In genomic region chr12:93979189-93979588, GRCh38 we compare ENCODE assay signal across 8 cellular contexts.
DNase-seq lines count a peak whose midpoint lies in the region; ATAC-seq and TF ChIP-seq lines count a peak whose summit lies in the region.

No MANE protein-coding gene starts in this region.

- peak; percentile 27 to 50 for TF ChIP-seq CTCF in mammary epithelial cell (conservative IDR thresholded peaks at IDR 0.05 in 1 of 2, IDR thresholded peaks at IDR 0.05 in 1 of 2; ENCODE audit: extremely low read depth in 1 of 2, insufficient read depth in 1 of 2, low read depth in 1 of 2, low read length in 2 of 2)

- H3K9me3 ChIP-seq in mammary epithelial cell (replicated peaks; ENCODE audit: insufficient read depth, low read length), result no peaks in the 10 kb centered on the region

- no peaks in the 10 kb centered on the region for H3K36me3 ChIP-seq in mammary epithelial cell (ENCODE audit: insufficient read depth, low read length)

- no peak for ATAC-seq in GM18870 (IDR thresholded peaks at IDR 0.05; ENCODE audit: unreplicated experiment)
- no peak for ATAC-seq in GM19395 (IDR thresholded peaks at IDR 0.05; ENCODE audit: unreplicated experiment)
- ATAC-seq in GM19467 (IDR thresholded peaks at IDR 0.05; ENCODE audit: unreplicated experiment), result no peak

- CTCF ChIA-PET in mammary epithelial cell (lab: Charles Lee; ENCODE audit: low non-redundant PET), result interaction anchor here (1.0 kb wide), 1 partner anchor 212 kb away, joined by 3 read pairs; no protein-coding TSS in a partner anchor

- H3K9ac ChIP-seq in mammary epithelial cell (ENCODE audit: insufficient read depth, low read length), result no peak overlapping the region

- peak; percentile 15 for DNase-seq in DMS53 treated with DMSO at 0.1 percent for 48 hours (lab: John Stamatoyannopoulos, UW; ENCODE audit: unreplicated experiment)
- DNase-seq in MV-4-11 (lab: John Stamatoyannopoulos, UW), result peak; percentile 16
- peak; percentile 24 for DNase-seq in mammary epithelial cell
- peak; percentile 6 for DNase-seq in midbrain (lab: John Stamatoyannopoulos, UW)
- no peak for DNase-seq in NCI-H510A (lab: John Stamatoyannopoulos, UW)

- H3K4me2 ChIP-seq in mammary epithelial cell (ENCODE audit: insufficient read depth, low read depth, low read length), result no peak overlapping the region

- no TSS peak for BruUV-seq in mammary epithelial cell (replicated peaks; lab: Mats Ljungman, UMichigan)

- H3K4me1 ChIP-seq in mammary epithelial cell (ENCODE audit: insufficient read depth, low read length), result peaks cover 5% of the 10 kb centered on the region

- H3K27me3 ChIP-seq in mammary epithelial cell (ENCODE audit: insufficient read depth, low read length), result no peaks in the 10 kb centered on the region

- H3K4me3 ChIP-seq in mammary epithelial cell (replicated peaks in 1 of 3; ENCODE audit: insufficient read depth in 1 of 3, low read depth in 2 of 3, low read length in 3 of 3), result no peak overlapping the region

- 100% methylated on average over 1 of the region's 2 CpGs for WGBS in mammary epithelial cell (ENCODE audit: low coverage, missing lambda C conversion rate)

- no peaks in the 10 kb centered on the region for H3K79me2 ChIP-seq in mammary epithelial cell (ENCODE audit: insufficient read depth, low read length)

- H4K20me1 ChIP-seq in mammary epithelial cell (ENCODE audit: insufficient read depth, low read length), result no peaks in the 10 kb centered on the region

- dilution Hi-C loops in mammary epithelial cell (cut with HindIII; ENCODE audit: low sequenced_read_pairs), result no loop called here

- in situ Hi-C loops in mammary epithelial cell (cut with MboI; ENCODE audit: low sequenced_read_pairs in 2 of 2), result no loop called here

- intact Hi-C loops in mammary epithelial cell (cut with micrococcal nuclease), result loop anchor here (1.0 to 10.0 kb wide), 5 partner anchors 123 to 476 kb away; partner anchors contain the start of gene CRADD

- no peak overlapping the region for H3K27ac ChIP-seq in mammary epithelial cell (ENCODE audit: insufficient read depth, low read depth, low read length)

- no peak overlapping the region for H2AFZ ChIP-seq in mammary epithelial cell (ENCODE audit: low read depth, low read length)
